In the genomic region with DNA sequence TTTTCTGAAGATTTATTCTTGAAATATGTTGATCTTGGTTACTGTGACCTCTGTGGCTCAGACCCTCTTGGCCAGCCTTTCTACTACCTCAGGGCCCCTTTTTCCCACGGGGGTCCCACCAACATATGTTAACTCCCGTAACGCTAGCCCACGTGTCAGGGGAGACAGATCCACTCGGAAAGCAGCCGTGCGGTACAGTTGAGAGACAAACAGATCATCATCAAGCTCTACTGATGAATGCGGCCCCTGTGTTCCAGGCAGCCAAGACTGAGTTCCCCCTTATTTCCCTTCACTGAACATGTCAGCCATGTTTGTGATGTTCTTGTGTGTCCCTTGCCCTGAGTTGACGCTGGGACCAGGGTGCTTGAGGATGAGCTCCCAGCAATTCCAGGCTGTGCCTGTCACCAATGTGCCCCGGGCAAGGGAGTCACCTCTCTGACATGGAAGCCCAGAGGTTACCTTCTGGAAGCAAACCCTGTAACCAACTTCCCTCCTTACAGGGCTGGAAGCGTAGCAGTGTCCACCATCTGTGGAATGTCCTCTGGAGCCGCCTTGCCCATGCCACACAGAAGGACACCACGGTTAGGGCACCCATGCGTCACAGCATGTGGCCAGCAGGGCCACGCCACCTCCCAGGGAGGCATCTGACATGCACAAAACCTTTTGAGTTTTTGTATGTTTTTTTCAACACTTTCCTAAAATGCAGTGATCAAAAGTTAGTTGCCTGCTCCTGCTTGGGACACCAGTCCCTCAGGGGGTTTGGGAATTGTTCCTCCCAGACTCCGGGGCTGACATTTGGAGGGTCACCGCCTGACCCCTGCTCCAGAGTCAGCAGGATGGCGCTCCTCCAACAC, we compare ENCODE assay signal across 15 cellular contexts.
A peak's percentile ranks its signal among the peaks of the same experiment; 100 is the strongest.
DNase-seq lines count a peak whose midpoint lies in the region; ATAC-seq lines count a peak whose summit lies in the region.
"Had no signal": no experiment of that assay in that cellular context is flagged by ENCODE, and none has a peak within 500 bp of the region (broad histone marks: within the 10 kb centered on the region; RNA-seq: fewer than 3 reads in every experiment).

No MANE protein-coding gene starts in this region.

- peak overlapping the region in 1 of 2 experiments; percentile 57 for H2BK12ac ChIP-seq in mesenchymal stem cell (ENCODE audit: low read length in 2 of 2)

- 94% methylated on average over 18 of the region's 18 CpGs for WGBS in mesenchymal stem cell

- no peak for ATAC-seq in activated naive CD8-positive, alpha-beta T cell treated with anti-CD3 and anti-CD28 coated beads, Interleukin-2, amount 50 U/mL, for 24 hours
- no peak for ATAC-seq in GM18868 (IDR thresholded peaks at IDR 0.05; ENCODE audit: unreplicated experiment)

- peak overlapping the region; percentile 75 for H4K91ac ChIP-seq in mesenchymal stem cell (ENCODE audit: low read length)

- no peak overlapping the region for H3K4me2 ChIP-seq in mesenchymal stem cell (ENCODE audit: low read length, poor library complexity, severe bottlenecking)
- H3K4me2 ChIP-seq: PC-9 had no signal

- peaks cover 37% of the 10 kb centered on the region for H3K4me1 Mint-ChIP-seq in activated CD4-positive, alpha-beta T cell treated with anti-CD3 and anti-CD28 coated beads, Interleukin-2, amount 10 ng/mL, durations not matched to agents 7 days and 5 days
- H3K4me1 Mint-ChIP-seq in activated naive CD8-positive, alpha-beta T cell treated with anti-CD3 and anti-CD28 coated beads for 36 hours, result peaks cover 23% of the 10 kb centered on the region
- H3K4me1 Mint-ChIP-seq in activated naive CD8-positive, alpha-beta T cell treated with anti-CD3 and anti-CD28 coated beads, Interleukin-2, amount 50 U/mL, for 24 hours, result peaks cover 22% of the 10 kb centered on the region

- no peak overlapping the region for H3K9ac ChIP-seq in mesenchymal stem cell (ENCODE audit: low read length)

- H2BK5ac ChIP-seq in mesenchymal stem cell (ENCODE audit: low read depth, low read length, poor library complexity, severe bottlenecking), result no peak overlapping the region

- peak overlapping the region; percentile 34 for H2AK5ac ChIP-seq in mesenchymal stem cell (ENCODE audit: low read length, severe bottlenecking)

- peaks cover 27% of the 10 kb centered on the region for H3K4me1 ChIP-seq in mesenchymal stem cell (ENCODE audit: control insufficient read depth, insufficient read depth, low read depth, low read length)

- H3K9me3 ChIP-seq in mesenchymal stem cell (ENCODE audit: control insufficient read depth, low read length), result no peaks in the 10 kb centered on the region

- H3K27ac ChIP-seq in mesenchymal stem cell (ENCODE audit: low read length, poor library complexity, severe bottlenecking), result no peak overlapping the region
- H3K27ac ChIP-seq: C4-2B, PC-9 had no signal

- POLR2A ChIA-PET in activated CD4-positive, alpha-beta T cell treated with anti-CD3 and anti-CD28 coated beads, Interleukin-2, amount 10 ng/mL, durations not matched to agents 7 days and 5 days (lab: Charles Lee), result no interaction called here

- no peak for DNase-seq in activated CD4-positive, alpha-beta T cell treated with anti-CD3 and anti-CD28 coated beads, Interleukin-2, amount 10 ng/mL, durations not matched to agents 7 days and 5 days
- no peak for DNase-seq in activated CD4-positive, alpha-beta T cell treated with anti-CD3 and anti-CD28 coated beads for 4 hours
- DNase-seq in activated naive CD8-positive, alpha-beta T cell treated with anti-CD3 and anti-CD28 coated beads for 36 hours, result no peak
- no peak for DNase-seq in activated naive CD8-positive, alpha-beta T cell treated with anti-CD3 and anti-CD28 coated beads, Interleukin-2, amount 50 U/mL, for 24 hours
- DNase-seq in mesenchymal stem cell (no peak), NCI-H446 treated with DMSO at 0.1 percent for 48 hours (lab: John Stamatoyannopoulos, UW) (no peak), T-helper 9 cell (no peak)
- DNase-seq: DMS 273 treated with DMSO at 0.1 percent for 48 hours, KG1, NCI-H1417 treated with DMSO at 0.1 percent for 48 hours, NCI-H1930, NCI-H774, PC-9 had no signal

- H3K36me3 Mint-ChIP-seq in activated CD4-positive, alpha-beta T cell treated with anti-CD3 and anti-CD28 coated beads, Interleukin-2, amount 10 ng/mL, durations not matched to agents 7 days and 5 days (ENCODE audit: low read depth), result peaks cover 45% of the 10 kb centered on the region
- H3K36me3 Mint-ChIP-seq in activated naive CD8-positive, alpha-beta T cell treated with anti-CD3 and anti-CD28 coated beads for 36 hours, result peaks cover 36% of the 10 kb centered on the region
- peaks cover 34% of the 10 kb centered on the region for H3K36me3 Mint-ChIP-seq in activated naive CD8-positive, alpha-beta T cell treated with anti-CD3 and anti-CD28 coated beads, Interleukin-2, amount 50 U/mL, for 24 hours (ENCODE audit: low read depth)

- H3K14ac ChIP-seq in mesenchymal stem cell (ENCODE audit: low read length in 2 of 2), result peak overlapping the region in 1 of 2 experiments; percentile 62

- H3K4me3 ChIP-seq in mesenchymal stem cell (ENCODE audit: insufficient read depth in 1 of 2, low read depth in 1 of 2, low read length in 2 of 2), result no peak overlapping the region
- H3K4me3 ChIP-seq: PC-9 had no signal

- H3K36me3 ChIP-seq in mesenchymal stem cell (ENCODE audit: control insufficient read depth in 1 of 2, insufficient read depth in 2 of 2, low read depth in 1 of 2, low read length in 2 of 2), result peaks cover 12 to 43% of the 10 kb centered on the region in 2 experiments

- H3K23ac ChIP-seq in mesenchymal stem cell (ENCODE audit: low read length in 2 of 2), result no peak overlapping the region

- CTCF ChIA-PET in activated CD4-positive, alpha-beta T cell treated with anti-CD3 and anti-CD28 coated beads, Interleukin-2, amount 10 ng/mL, durations not matched to agents 7 days and 5 days (lab: Charles Lee), result no interaction called here

- no peak overlapping the region for H2AFZ ChIP-seq in mesenchymal stem cell (ENCODE audit: low read depth, low read length)
- H2AFZ ChIP-seq: PC-9 had no signal

- peak overlapping the region in 1 of 2 experiments; percentile 42 for H3K18ac ChIP-seq in mesenchymal stem cell (ENCODE audit: low read depth in 1 of 2, low read length in 2 of 2)

- peak overlapping the region in 1 of 2 experiments; percentile 24 for H3K4ac ChIP-seq in mesenchymal stem cell (ENCODE audit: low read depth in 1 of 2, low read length in 2 of 2)

- H2BK15ac ChIP-seq in mesenchymal stem cell (ENCODE audit: low read depth, poor library complexity, severe bottlenecking), result no peak overlapping the region

- H3K27me3 ChIP-seq in mesenchymal stem cell (ENCODE audit: control insufficient read depth in 1 of 2, insufficient read depth in 1 of 2, low read length in 2 of 2), result no peaks in the 10 kb centered on the region

- peaks cover 9% of the 10 kb centered on the region for H3K9me3 Mint-ChIP-seq in activated CD4-positive, alpha-beta T cell treated with anti-CD3 and anti-CD28 coated beads, Interleukin-2, amount 10 ng/mL, durations not matched to agents 7 days and 5 days
- H3K9me3 Mint-ChIP-seq in activated naive CD8-positive, alpha-beta T cell treated with anti-CD3 and anti-CD28 coated beads for 36 hours, result no peaks in the 10 kb centered on the region
- H3K9me3 Mint-ChIP-seq in activated naive CD8-positive, alpha-beta T cell treated with anti-CD3 and anti-CD28 coated beads, Interleukin-2, amount 50 U/mL, for 24 hours, result no peaks in the 10 kb centered on the region

- no peaks in the 10 kb centered on the region for H3K27me3 Mint-ChIP-seq in activated CD4-positive, alpha-beta T cell treated with anti-CD3 and anti-CD28 coated beads, Interleukin-2, amount 10 ng/mL, durations not matched to agents 7 days and 5 days
- H3K27me3 Mint-ChIP-seq in activated naive CD8-positive, alpha-beta T cell treated with anti-CD3 and anti-CD28 coated beads for 36 hours, result no peaks in the 10 kb centered on the region
- no peaks in the 10 kb centered on the region for H3K27me3 Mint-ChIP-seq in activated naive CD8-positive, alpha-beta T cell treated with anti-CD3 and anti-CD28 coated beads, Interleukin-2, amount 50 U/mL, for 24 hours

- H2BK120ac ChIP-seq in mesenchymal stem cell (ENCODE audit: low read depth, low read length), result no peak overlapping the region

- H3K79me1 ChIP-seq in mesenchymal stem cell (replicated peaks; ENCODE audit: low read length, poor library complexity, severe bottlenecking), result peaks cover 39% of the 10 kb centered on the region

- no peak overlapping the region for H3K4me3 Mint-ChIP-seq in activated CD4-positive, alpha-beta T cell treated with anti-CD3 and anti-CD28 coated beads, Interleukin-2, amount 10 ng/mL, durations not matched to agents 7 days and 5 days
- no peak overlapping the region for H3K4me3 Mint-ChIP-seq in activated naive CD8-positive, alpha-beta T cell treated with anti-CD3 and anti-CD28 coated beads for 36 hours
- no peak overlapping the region for H3K4me3 Mint-ChIP-seq in activated naive CD8-positive, alpha-beta T cell treated with anti-CD3 and anti-CD28 coated beads, Interleukin-2, amount 50 U/mL, for 24 hours

- H4K8ac ChIP-seq in mesenchymal stem cell (ENCODE audit: low read length), result peak overlapping the region; percentile 81

- peak overlapping the region; percentile 25 for H3K27ac Mint-ChIP-seq in activated CD4-positive, alpha-beta T cell treated with anti-CD3 and anti-CD28 coated beads, Interleukin-2, amount 10 ng/mL, durations not matched to agents 7 days and 5 days
- peak overlapping the region; percentile 38 for H3K27ac Mint-ChIP-seq in activated naive CD8-positive, alpha-beta T cell treated with anti-CD3 and anti-CD28 coated beads for 36 hours
- no peak overlapping the region for H3K27ac Mint-ChIP-seq in activated naive CD8-positive, alpha-beta T cell treated with anti-CD3 and anti-CD28 coated beads, Interleukin-2, amount 50 U/mL, for 24 hours
